ENCODE assay signal across 22 cellular contexts in genomic region chr2:84649487-84650142, GRCh38.
DNase-seq lines count a peak whose midpoint lies in the region; ATAC-seq, FAIRE-seq and TF ChIP-seq lines count a peak whose summit lies in the region.
"Had no signal": no experiment of that assay in that cellular context is flagged by ENCODE, and none has a peak within 500 bp of the region (broad histone marks: within the 10 kb centered on the region; RNA-seq: fewer than 3 reads in every experiment).

No MANE protein-coding gene starts in this region.

- H3K4me3 Mint-ChIP-seq in T-helper 1 cell treated with Interleukin-12 subunit alpha and Interleukin-12 subunit beta and Interleukin-4 antibody, amounts not matched to agents 30 μg/mL and 1 μg/mL, for 36 hours: no peak overlapping the region
- peak overlapping the region; percentile 14 for H3K4me3 Mint-ChIP-seq in natural killer cell
- no peak overlapping the region for H3K4me3 Mint-ChIP-seq in natural killer cell treated with Interleukin-12 subunit alpha and Interleukin-12 subunit beta and Interleukin-15 and Interleukin-18, amount 100 ng/mL, for 72 hours
- H3K4me3 Mint-ChIP-seq in effector memory CD8-positive, alpha-beta T cell: peak overlapping the region in 1 of 2 donors; percentile 31
- H3K4me3 Mint-ChIP-seq: H9 had no signal

- H3K4me1 Mint-ChIP-seq in T-helper 1 cell treated with Interleukin-12 subunit alpha and Interleukin-12 subunit beta and Interleukin-4 antibody, amounts not matched to agents 30 μg/mL and 1 μg/mL, for 36 hours (ENCODE audit: low read depth): peaks cover 40% of the 10 kb centered on the region
- H3K4me1 Mint-ChIP-seq in natural killer cell: peaks cover 56 to 59% of the 10 kb centered on the region in 2 donors
- peaks cover 41 to 43% of the 10 kb centered on the region in 2 donors for H3K4me1 Mint-ChIP-seq in natural killer cell treated with Interleukin-12 subunit alpha and Interleukin-12 subunit beta and Interleukin-15 and Interleukin-18, amount 100 ng/mL, for 72 hours (ENCODE audit: low read depth in 2 of 2)
- peaks cover 23 to 46% of the 10 kb centered on the region in 2 donors for H3K4me1 Mint-ChIP-seq in effector memory CD8-positive, alpha-beta T cell (ENCODE audit: low read depth in 2 of 2)
- H3K4me1 Mint-ChIP-seq: H9 had no signal

- H3K9me3 Mint-ChIP-seq in T-helper 1 cell treated with Interleukin-12 subunit alpha and Interleukin-12 subunit beta and Interleukin-4 antibody, amounts not matched to agents 30 μg/mL and 1 μg/mL, for 36 hours: peaks cover 8% of the 10 kb centered on the region
- no peaks in the 10 kb centered on the region for H3K9me3 Mint-ChIP-seq in natural killer cell
- no peaks in the 10 kb centered on the region for H3K9me3 Mint-ChIP-seq in natural killer cell treated with Interleukin-12 subunit alpha and Interleukin-12 subunit beta and Interleukin-15 and Interleukin-18, amount 100 ng/mL, for 72 hours
- H3K9me3 Mint-ChIP-seq in effector memory CD8-positive, alpha-beta T cell: no peaks in the 10 kb centered on the region

- H3K36me3 Mint-ChIP-seq in T-helper 1 cell treated with Interleukin-12 subunit alpha and Interleukin-12 subunit beta and Interleukin-4 antibody, amounts not matched to agents 30 μg/mL and 1 μg/mL, for 36 hours (ENCODE audit: low read depth): peaks cover 2% of the 10 kb centered on the region
- H3K36me3 Mint-ChIP-seq in natural killer cell: no peaks in the 10 kb centered on the region
- peaks cover 9% of the 10 kb centered on the region for H3K36me3 Mint-ChIP-seq in natural killer cell treated with Interleukin-12 subunit alpha and Interleukin-12 subunit beta and Interleukin-15 and Interleukin-18, amount 100 ng/mL, for 72 hours
- no peaks in the 10 kb centered on the region for H3K36me3 Mint-ChIP-seq in effector memory CD8-positive, alpha-beta T cell (ENCODE audit: insufficient read depth)

- ATAC-seq in natural killer cell: no peak
- ATAC-seq in natural killer cell treated with Interleukin-12 subunit alpha and Interleukin-12 subunit beta and Interleukin-15 and Interleukin-18, amount 100 ng/mL, for 72 hours: no peak
- peak; percentile 21 for ATAC-seq in effector memory CD8-positive, alpha-beta T cell (replicated peaks)

- peak overlapping the region; percentile 7 for H3K27ac Mint-ChIP-seq in T-helper 1 cell treated with Interleukin-12 subunit alpha and Interleukin-12 subunit beta and Interleukin-4 antibody, amounts not matched to agents 30 μg/mL and 1 μg/mL, for 36 hours
- peak overlapping the region; percentile 27 to 73 for H3K27ac Mint-ChIP-seq in natural killer cell
- H3K27ac Mint-ChIP-seq in natural killer cell treated with Interleukin-12 subunit alpha and Interleukin-12 subunit beta and Interleukin-15 and Interleukin-18, amount 100 ng/mL, for 72 hours: peak overlapping the region in 1 of 2 donors; percentile 32
- peak overlapping the region in 1 of 2 donors; percentile 26 for H3K27ac Mint-ChIP-seq in effector memory CD8-positive, alpha-beta T cell
- H3K27ac Mint-ChIP-seq: activated T-helper 2 cell treated with anti-CD3 and anti-CD28 coated beads, Interferon-gamma antibody, Interleukin-2, Interleukin-4, amounts not matched to agents 10 μg/mL and 5 μg/mL and 100 μg/mL, durations not matched to agents 14 hours and 24 hours and 36 hours; H9 had no signal

- H3K27me3 Mint-ChIP-seq in T-helper 1 cell treated with Interleukin-12 subunit alpha and Interleukin-12 subunit beta and Interleukin-4 antibody, amounts not matched to agents 30 μg/mL and 1 μg/mL, for 36 hours (ENCODE audit: low read depth): no peaks in the 10 kb centered on the region
- H3K27me3 Mint-ChIP-seq in natural killer cell (ENCODE audit: low read depth in 2 of 2): no peaks in the 10 kb centered on the region
- H3K27me3 Mint-ChIP-seq in natural killer cell treated with Interleukin-12 subunit alpha and Interleukin-12 subunit beta and Interleukin-15 and Interleukin-18, amount 100 ng/mL, for 72 hours: no peaks in the 10 kb centered on the region
- no peaks in the 10 kb centered on the region for H3K27me3 Mint-ChIP-seq in effector memory CD8-positive, alpha-beta T cell

- FAIRE-seq in frontal cortex (lab: Jason Lieb, UNC): no peak
- FAIRE-seq: GM12891, RCC 7860 had no signal

- intact Hi-C loops in natural killer cell (cut with micrococcal nuclease): loop anchor here (5.0 kb wide), 1 partner anchor 133 kb away; no protein-coding TSS in a partner anchor

- TF ChIP-seq CTCF in natural killer cell (IDR thresholded peaks at IDR 0.05): no peak

- DNase-seq in T-helper 1 cell (no peak), natural killer cell (no peak), AG08396 (ENCODE audit: low spot score) (no peak), NCI-H2171 treated with DMSO at 0.1 percent for 48 hours (lab: John Stamatoyannopoulos, UW) (no peak), frontal cortex (ENCODE audit: low spot score in 2 of 2) (no peak)
- DNase-seq in natural killer cell treated with Interleukin-12 subunit alpha and Interleukin-12 subunit beta and Interleukin-15 and Interleukin-18, amount 100 ng/mL, for 72 hours (ENCODE audit: low spot score): no peak
- DNase-seq in effector memory CD8-positive, alpha-beta T cell: no peak
- DNase-seq: 8988T; AML-193; Caco-2; H9; MG63; NCI-H1417; NCI-H524 treated with DMSO at 0.1 percent for 48 hours; spleen; stimulated activated CD4-positive, alpha-beta T cell treated with anti-CD3 and anti-CD28 coated beads, Interleukin-4, amount 100 ng/mL, for 1 hour; tibial artery; WERI-Rb-1 had no signal
